ENCODE assay signal across 8 cellular contexts in genomic region chr21:44872266-44872567, GRCh38.
DNase-seq lines count a peak whose midpoint lies in the region; ATAC-seq and TF ChIP-seq lines count a peak whose summit lies in the region.

No MANE protein-coding gene starts in this region.

- ATAC-seq in HG03565 (IDR thresholded peaks at IDR 0.05; ENCODE audit: unreplicated experiment) (no peak), HG03469 (IDR thresholded peaks at IDR 0.05; ENCODE audit: unreplicated experiment) (no peak)

- no peak for DNase-seq in GM12864 (ENCODE audit: low read depth)
- no peak for DNase-seq in SK-N-MC (ENCODE audit: low read depth, low spot score)
- no peak for DNase-seq in fibroblast of pulmonary artery (ENCODE audit: low read depth)
- no peak for DNase-seq in retinal pigment epithelial cell (ENCODE audit: low read depth)
- DNase-seq in NCI-H2171 treated with DMSO at 0.1 percent for 48 hours (lab: John Stamatoyannopoulos, UW): no peak
- no peak for DNase-seq in NCI-H146 (lab: John Stamatoyannopoulos, UW)

- TF ChIP-seq CTCF in GM12864 (IDR thresholded peaks at IDR 0.05; ENCODE audit: low read depth, low read length, missing control alignments) (no peak), fibroblast of pulmonary artery (IDR thresholded peaks at IDR 0.05; ENCODE audit: low read length, missing control alignments) (no peak), retinal pigment epithelial cell (conservative IDR thresholded peaks at IDR 0.05; ENCODE audit: low read depth, low read length) (no peak)

- H3K36me3 ChIP-seq in SK-N-MC (ENCODE audit: insufficient read depth, low read length): 0 out of 2 replicates have a peak, but pooled peaks cover 3% of the 10 kb centered on the region

- peak overlapping the region; percentile 78 for H3K9ac ChIP-seq in SK-N-MC (ENCODE audit: insufficient read length)

- H3K9me3 ChIP-seq in SK-N-MC (ENCODE audit: low read depth, low read length): no peaks in the 10 kb centered on the region

- peak overlapping the region; percentile 98 for H3K4me3 ChIP-seq in GM12864 (ENCODE audit: low read depth, low read length)
- H3K4me3 ChIP-seq in SK-N-MC: peak overlapping the region; percentile 85
- peak overlapping the region; percentile 80 for H3K4me3 ChIP-seq in fibroblast of pulmonary artery (replicated peaks; ENCODE audit: low read depth, low read length)
- peak overlapping the region; percentile 74 for H3K4me3 ChIP-seq in retinal pigment epithelial cell (ENCODE audit: low read length)

- no peak overlapping the region for H3K27ac ChIP-seq in SK-N-MC
